30 cellular contexts compared by ENCODE assay signal in the genomic region with DNA sequence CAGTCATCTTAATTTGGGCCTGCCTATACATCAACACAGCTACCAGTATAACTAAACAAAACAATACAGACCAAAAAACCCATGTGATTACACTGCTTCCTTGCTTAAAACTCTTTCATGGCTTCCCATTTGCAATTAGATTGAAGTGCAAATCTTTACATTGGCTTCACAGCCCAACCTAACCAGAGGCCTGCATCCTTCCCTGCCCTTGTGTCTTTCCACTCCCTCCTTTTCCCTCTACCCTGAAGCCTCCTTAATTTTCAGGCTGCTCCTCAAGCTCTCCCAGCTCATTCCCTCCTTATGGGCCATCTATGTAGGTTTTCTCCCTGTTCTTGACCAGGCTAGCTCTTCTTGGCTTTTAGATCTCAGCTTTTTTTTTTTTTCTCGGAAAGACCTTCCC.
"Had no signal": no experiment of that assay in that cellular context is flagged by ENCODE, and none has a peak within 500 bp of the region (broad histone marks: within the 10 kb centered on the region; RNA-seq: fewer than 3 reads in every experiment).

No MANE protein-coding gene starts in this region.

- DNase-seq: activated CD4-positive, alpha-beta T cell treated with anti-CD3 and anti-CD28 coated beads for 1 hour; activated CD4-positive, alpha-beta T cell treated with anti-CD3 and anti-CD28 coated beads for 48 hours; activated CD4-positive, alpha-beta T cell treated with anti-CD3 and anti-CD28 coated beads, Interleukin-2, amount 50 U/mL, for 1 hour; activated CD4-positive, alpha-beta T cell treated with anti-CD3 and anti-CD28 coated beads, Interleukin-2, amount 50 U/mL, for 48 hours; activated CD8-positive, alpha-beta memory T cell treated with anti-CD3 and anti-CD28 coated beads for 24 hours; activated CD8-positive, alpha-beta T cell treated with anti-CD3 and anti-CD28 coated beads for 36 hours; activated effector memory CD4-positive, alpha-beta T cell treated with anti-CD3 and anti-CD28 coated beads, Interleukin-2, amount 50 U/mL, for 16 hours; activated naive CD4-positive, alpha-beta T cell treated with anti-CD3 and anti-CD28 coated beads for 36 hours; activated naive CD8-positive, alpha-beta T cell treated with anti-CD3 and anti-CD28 coated beads for 36 hours; activated naive CD8-positive, alpha-beta T cell treated with anti-CD3 and anti-CD28 coated beads, Interleukin-2, amount 50 U/mL, for 24 hours; activated T-cell treated with anti-CD3 and anti-CD28 coated beads, Interleukin-2, amount 50 U/mL, for 1 hour; activated T-cell treated with anti-CD3 and anti-CD28 coated beads, Interleukin-2, amount 50 U/mL, for 48 hours; adrenal gland; amygdala; aorta; body of pancreas; caudate nucleus; cerebellar nuclear complex; dorsolateral prefrontal cortex; effector memory CD4-positive, alpha-beta T cell; endodermal cell; foreskin fibroblast; head of caudate nucleus; T-helper 2 cell had no signal

- H3K4me3 Mint-ChIP-seq: activated CD8-positive, alpha-beta T cell treated with anti-CD3 and anti-CD28 coated beads for 36 hours; activated naive CD4-positive, alpha-beta T cell treated with anti-CD3 and anti-CD28 coated beads for 36 hours; activated naive CD4-positive, alpha-beta T cell treated with anti-CD3 and anti-CD28 coated beads, Interleukin-2, amount 50 U/mL, for 24 hours; activated naive CD8-positive, alpha-beta T cell treated with anti-CD3 and anti-CD28 coated beads for 36 hours; activated naive CD8-positive, alpha-beta T cell treated with anti-CD3 and anti-CD28 coated beads, Interleukin-2, amount 50 U/mL, for 24 hours; activated T-helper 1 cell treated with anti-CD3 and anti-CD28 coated beads, Interleukin-12 subunit alpha, Interleukin-12 subunit beta, Interleukin-2, Interleukin-4 antibody, amounts not matched to agents 30 ng/mL and 10 ng/mL and 1 ng/mL, durations not matched to agents 14 hours and 24 hours and 36 hours; dendritic cell treated with granulocyte-macrophage colony-stimulating factor and Interleukin-4, amounts not matched to agents 40 ng/mL and 50 ng/mL, for 4 days; endodermal cell had no signal

- H3K27ac ChIP-seq: adrenal gland, body of pancreas, coronary artery, dorsolateral prefrontal cortex had no signal

- H3K9me3 Mint-ChIP-seq: activated CD8-positive, alpha-beta T cell treated with anti-CD3 and anti-CD28 coated beads for 36 hours; activated naive CD8-positive, alpha-beta T cell treated with anti-CD3 and anti-CD28 coated beads for 36 hours; endodermal cell had no signal

- ATAC-seq: activated CD8-positive, alpha-beta T cell treated with anti-CD3 and anti-CD28 coated beads for 36 hours; activated naive CD8-positive, alpha-beta T cell treated with anti-CD3 and anti-CD28 coated beads, Interleukin-2, amount 50 U/mL, for 24 hours; body of pancreas; esophagus mucosa had no signal

- H3K4me1 Mint-ChIP-seq: activated naive CD4-positive, alpha-beta T cell treated with anti-CD3 and anti-CD28 coated beads, Interleukin-2, amount 50 U/mL, for 24 hours; activated naive CD8-positive, alpha-beta T cell treated with anti-CD3 and anti-CD28 coated beads for 36 hours; activated naive CD8-positive, alpha-beta T cell treated with anti-CD3 and anti-CD28 coated beads, Interleukin-2, amount 50 U/mL, for 24 hours had no signal

- H3K36me3 Mint-ChIP-seq: activated naive CD4-positive, alpha-beta T cell treated with anti-CD3 and anti-CD28 coated beads, Interleukin-2, amount 50 U/mL, for 24 hours; activated naive CD8-positive, alpha-beta T cell treated with anti-CD3 and anti-CD28 coated beads for 36 hours had no signal

- H3K27ac Mint-ChIP-seq: activated CD8-positive, alpha-beta T cell treated with anti-CD3 and anti-CD28 coated beads for 36 hours; activated naive CD4-positive, alpha-beta T cell treated with anti-CD3 and anti-CD28 coated beads for 36 hours; activated naive CD4-positive, alpha-beta T cell treated with anti-CD3 and anti-CD28 coated beads, Interleukin-2, amount 50 U/mL, for 24 hours; activated naive CD8-positive, alpha-beta T cell treated with anti-CD3 and anti-CD28 coated beads for 36 hours; activated naive CD8-positive, alpha-beta T cell treated with anti-CD3 and anti-CD28 coated beads, Interleukin-2, amount 50 U/mL, for 24 hours; activated T-helper 1 cell treated with anti-CD3 and anti-CD28 coated beads, Interleukin-12 subunit alpha, Interleukin-12 subunit beta, Interleukin-2, Interleukin-4 antibody, amounts not matched to agents 30 ng/mL and 10 ng/mL and 1 ng/mL, durations not matched to agents 14 hours and 24 hours and 36 hours; activated T-helper 2 cell treated with anti-CD3 and anti-CD28 coated beads, Interferon-gamma antibody, Interleukin-2, Interleukin-4, amounts not matched to agents 10 μg/mL and 5 μg/mL and 100 μg/mL, durations not matched to agents 14 hours and 24 hours and 36 hours; dendritic cell treated with granulocyte-macrophage colony-stimulating factor and Interleukin-4, amounts not matched to agents 40 ng/mL and 50 ng/mL, for 4 days; endodermal cell had no signal

- H3K9me3 ChIP-seq: adrenal gland, body of pancreas had no signal

- H3K4me1 ChIP-seq: adrenal gland, body of pancreas had no signal

- H3K36me3 ChIP-seq: adrenal gland had no signal

- H3K27me3 Mint-ChIP-seq: activated CD8-positive, alpha-beta T cell treated with anti-CD3 and anti-CD28 coated beads for 36 hours; activated naive CD4-positive, alpha-beta T cell treated with anti-CD3 and anti-CD28 coated beads, Interleukin-2, amount 50 U/mL, for 24 hours; activated naive CD8-positive, alpha-beta T cell treated with anti-CD3 and anti-CD28 coated beads for 36 hours; activated naive CD8-positive, alpha-beta T cell treated with anti-CD3 and anti-CD28 coated beads, Interleukin-2, amount 50 U/mL, for 24 hours; dendritic cell treated with granulocyte-macrophage colony-stimulating factor and Interleukin-4, amounts not matched to agents 40 ng/mL and 50 ng/mL, for 4 days had no signal

- H3K27me3 ChIP-seq: adrenal gland, body of pancreas had no signal

- H3K4me3 ChIP-seq: adrenal gland, body of pancreas, coronary artery, dorsolateral prefrontal cortex had no signal
